In genomic region chr6:131250121-131250520, GRCh38 we compare ENCODE assay signal across 8 cellular contexts.
DNase-seq lines count a peak whose midpoint lies in the region; ATAC-seq and TF ChIP-seq lines count a peak whose summit lies in the region.

No MANE protein-coding gene starts in this region.

- ATAC-seq in GM18508 (IDR thresholded peaks at IDR 0.05; ENCODE audit: insufficient read depth, unreplicated experiment) = peak; percentile 72
- peak; percentile 64 for ATAC-seq in HG02798 (IDR thresholded peaks at IDR 0.05; ENCODE audit: poor library complexity, unreplicated experiment)

- DNase-seq in RPMI8226 (peak; percentile 7), endothelial cell (ENCODE audit: low spot score) (peak; percentile 21), medulla oblongata (ENCODE audit: extremely low spot score) (peak; percentile 88)
- no peak for DNase-seq in activated CD8-positive, alpha-beta memory T cell treated with anti-CD3 and anti-CD28 coated beads, Interleukin-2, amount 50 U/mL, for 48 hours
- no peak for DNase-seq in activated CD8-positive, alpha-beta memory T cell treated with anti-CD3 and anti-CD28 coated beads, Interleukin-2, amount 50 U/mL, for 4 hours

- peaks cover 3 to 16% (median 10%) of the 10 kb centered on the region in 5 donors for H3K4me1 ChIP-seq in subcutaneous abdominal adipose tissue (ENCODE audit: control insufficient read depth in 5 of 5, insufficient read depth in 5 of 5, low read length in 5 of 5)

- H3K9ac ChIP-seq in subcutaneous abdominal adipose tissue (ENCODE audit: low read length in 5 of 5) = peak overlapping the region in 4 of 5 donors; percentile 30 to 69 (median 54)

- H3K27me3 Mint-ChIP-seq in endothelial cell (ENCODE audit: unreplicated experiment) = peaks cover 1% of the 10 kb centered on the region

- peak overlapping the region; percentile 45 to 76 (median 65) for H3K4me3 ChIP-seq in subcutaneous abdominal adipose tissue (ENCODE audit: low read depth in 1 of 5, low read length in 5 of 5)

- H3K27ac ChIP-seq in subcutaneous abdominal adipose tissue (ENCODE audit: low read depth, low read length) = no peak overlapping the region

- no peaks in the 10 kb centered on the region for H3K9me3 Mint-ChIP-seq in endothelial cell (ENCODE audit: unreplicated experiment)

- no peaks in the 10 kb centered on the region for H3K36me3 ChIP-seq in subcutaneous abdominal adipose tissue (ENCODE audit: control insufficient read depth in 5 of 5, insufficient read depth in 5 of 5, low read length in 5 of 5)

- H3K4me1 Mint-ChIP-seq in endothelial cell (ENCODE audit: unreplicated experiment) = peaks cover 12% of the 10 kb centered on the region

- TF ChIP-seq CTCF in endothelial cell (IDR thresholded peaks at IDR 0.05; ENCODE audit: unreplicated experiment) = no peak

- H3K36me3 Mint-ChIP-seq in endothelial cell (ENCODE audit: low read depth, unreplicated experiment) = no peaks in the 10 kb centered on the region

- no peaks in the 10 kb centered on the region for H3K27me3 ChIP-seq in subcutaneous abdominal adipose tissue (ENCODE audit: control insufficient read depth in 5 of 5, insufficient read depth in 4 of 5, low read length in 5 of 5)

- no peak overlapping the region for H3K27ac Mint-ChIP-seq in endothelial cell (ENCODE audit: unreplicated experiment)

- no peaks in the 10 kb centered on the region for H3K9me3 ChIP-seq in subcutaneous abdominal adipose tissue (ENCODE audit: control insufficient read depth in 5 of 5, low read length in 5 of 5)

- H3K4me3 Mint-ChIP-seq in endothelial cell (ENCODE audit: unreplicated experiment) = no peak overlapping the region

Comparison
In these comparisons a context has a peak if more than half of its experiments do, and no peak if none do; other contexts are left out.
1. DNase-seq: peak in RPMI8226 (single experiment), endothelial cell (single experiment) and medulla oblongata (single experiment); none in activated CD8-positive, alpha-beta memory T cell treated with anti-CD3 and anti-CD28 coated beads, Interleukin-2, amount 50 U/mL, for 48 hours (single experiment) and activated CD8-positive, alpha-beta memory T cell treated with anti-CD3 and anti-CD28 coated beads, Interleukin-2, amount 50 U/mL, for 4 hours (single experiment).